In the genomic region with DNA sequence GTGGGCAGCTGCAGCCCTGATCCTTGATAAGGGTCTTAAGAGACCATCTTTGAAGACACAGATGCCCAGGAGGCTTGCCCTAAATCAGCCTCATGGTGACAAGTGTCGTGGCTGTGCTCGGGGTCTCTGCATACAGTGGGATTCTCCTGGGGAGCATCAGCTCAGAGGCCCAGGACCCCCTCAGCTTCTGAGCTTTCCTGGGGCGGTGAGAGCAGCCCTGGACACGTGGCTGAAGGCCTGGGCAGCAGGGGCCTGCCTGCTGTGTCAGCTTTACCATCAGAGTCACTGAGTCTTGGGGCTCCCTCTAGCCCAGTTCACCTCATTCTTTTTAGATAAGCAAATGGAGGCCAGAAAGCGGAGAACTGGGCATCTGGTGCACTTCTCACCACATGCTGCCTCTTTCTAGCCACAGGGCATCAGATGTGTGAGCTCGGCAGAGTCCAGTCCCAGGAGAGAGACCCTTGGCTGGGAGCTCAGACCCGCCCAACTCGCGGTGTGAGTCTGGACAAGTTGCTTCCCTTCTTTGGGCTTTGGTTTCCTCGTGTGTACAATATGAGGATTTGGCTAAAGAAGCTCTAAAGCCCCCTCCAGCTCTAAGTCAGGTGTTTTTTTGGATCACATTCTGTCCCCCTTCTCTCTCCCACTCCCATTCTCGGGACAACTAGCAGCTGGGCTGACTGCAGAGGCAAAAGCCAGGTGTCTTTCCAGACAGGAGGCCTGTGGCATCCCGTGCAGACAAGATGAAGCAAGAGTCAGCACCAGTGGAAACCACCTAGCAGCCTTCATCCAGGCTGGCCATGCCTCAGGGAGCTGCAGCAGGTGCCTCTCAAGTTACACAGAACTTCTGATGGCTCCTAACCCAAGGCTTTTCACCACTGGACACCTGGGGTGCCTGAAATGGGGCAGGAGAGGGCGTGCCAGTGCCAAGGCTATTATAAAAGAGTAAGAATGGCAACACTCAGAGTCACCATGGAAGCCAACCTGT, we compare ENCODE assay signal across 15 cellular contexts.
DNase-seq lines count a peak whose midpoint lies in the region; TF ChIP-seq lines count a peak whose summit lies in the region.
"Had no signal": no experiment of that assay in that cellular context is flagged by ENCODE, and none has a peak within 500 bp of the region (broad histone marks: within the 10 kb centered on the region; RNA-seq: fewer than 3 reads in every experiment).

No MANE protein-coding gene starts in this region.

- peak; percentile 4 for DNase-seq in activated naive CD4-positive, alpha-beta T cell treated with anti-CD3 and anti-CD28 coated beads for 36 hours
- no peak for DNase-seq in activated naive CD4-positive, alpha-beta T cell treated with Interleukin-2 at 50 U/mL for 16 hours
- DNase-seq in NCI-H2196 treated with DMSO at 0.1 percent for 48 hours (lab: John Stamatoyannopoulos, UW; ENCODE audit: unreplicated experiment) (peak; percentile 97), glutamatergic neuron (peak; percentile 61), coronary artery (ENCODE audit: low spot score) (no peak), SHP77 treated with DMSO at 0.1 percent for 48 hours (lab: John Stamatoyannopoulos, UW) (no peak)
- DNase-seq in effector memory CD4-positive, alpha-beta T cell, result no peak
- DNase-seq: effector CD8-positive, alpha-beta T cell; immature natural killer cell; NCI-H1436 treated with DMSO at 0.1 percent for 48 hours; Peyer's patch; stimulated activated CD4-positive, alpha-beta T cell treated with anti-CD3 and anti-CD28 coated beads, Interleukin-4, amount 100 ng/mL, for 1 hour; stimulated activated naive CD4-positive, alpha-beta T cell had no signal

- no peaks in the 10 kb centered on the region for H3K27me3 Mint-ChIP-seq in activated naive CD4-positive, alpha-beta T cell treated with anti-CD3 and anti-CD28 coated beads for 36 hours (ENCODE audit: low read depth)
- H3K27me3 Mint-ChIP-seq in glutamatergic neuron (ENCODE audit: unreplicated experiment), result peaks cover 17% of the 10 kb centered on the region

- peaks cover 9% of the 10 kb centered on the region for H3K4me1 ChIP-seq in effector memory CD4-positive, alpha-beta T cell (ENCODE audit: control insufficient read depth, insufficient read depth, low read length, poor library complexity, severe bottlenecking)

- peak overlapping the region; percentile 19 for H3K27ac ChIP-seq in temporal lobe (ENCODE audit: low read depth, low read length)
- H3K27ac ChIP-seq in coronary artery, result no peak overlapping the region
- H3K27ac ChIP-seq in effector memory CD4-positive, alpha-beta T cell (ENCODE audit: insufficient read depth, low read length, poor library complexity, severe bottlenecking), result no peak overlapping the region

- intact Hi-C loops in activated naive CD4-positive, alpha-beta T cell treated with anti-CD3 and anti-CD28 coated beads for 36 hours (cut with micrococcal nuclease), result loop anchor here (1.0 to 10.0 kb wide), 3 partner anchors 8 to 256 kb away; no protein-coding TSS in a partner anchor

- H3K4me3 ChIP-seq in coronary artery, result no peak overlapping the region
- H3K4me3 ChIP-seq in effector memory CD4-positive, alpha-beta T cell (ENCODE audit: insufficient read depth, low read depth, low read length, poor library complexity, severe bottlenecking), result no peak overlapping the region
- H3K4me3 ChIP-seq: Peyer's patch had no signal

- no peaks in the 10 kb centered on the region for H3K9me3 Mint-ChIP-seq in activated naive CD4-positive, alpha-beta T cell treated with anti-CD3 and anti-CD28 coated beads for 36 hours
- H3K9me3 Mint-ChIP-seq in glutamatergic neuron (ENCODE audit: unreplicated experiment), result peaks cover 15% of the 10 kb centered on the region
- H3K9me3 Mint-ChIP-seq: immature natural killer cell; T-helper 2 cell treated with Interferon-gamma antibody and Interleukin-4, amounts not matched to agents 5 μg/mL and 100 μg/mL, for 36 hours had no signal

- H3K4me1 Mint-ChIP-seq in activated naive CD4-positive, alpha-beta T cell treated with anti-CD3 and anti-CD28 coated beads for 36 hours (ENCODE audit: low read depth), result peaks cover 89% of the 10 kb centered on the region
- H3K4me1 Mint-ChIP-seq in glutamatergic neuron (ENCODE audit: low read depth, unreplicated experiment), result peaks cover 59% of the 10 kb centered on the region

- no peak for TF ChIP-seq CTCF in glutamatergic neuron (IDR thresholded peaks at IDR 0.05; ENCODE audit: partially characterized antibody, unreplicated experiment)
- TF ChIP-seq CTCF in coronary artery (IDR thresholded peaks at IDR 0.05), result no peak

- H3K27me3 ChIP-seq in effector memory CD4-positive, alpha-beta T cell (replicated peaks; ENCODE audit: control insufficient read depth, insufficient read depth, low read length, poor library complexity, severe bottlenecking), result no peaks in the 10 kb centered on the region
- H3K27me3 ChIP-seq: Peyer's patch had no signal

- no peaks in the 10 kb centered on the region for H3K36me3 Mint-ChIP-seq in activated naive CD4-positive, alpha-beta T cell treated with anti-CD3 and anti-CD28 coated beads for 36 hours (ENCODE audit: low read depth)
- no peaks in the 10 kb centered on the region for H3K36me3 Mint-ChIP-seq in glutamatergic neuron (ENCODE audit: unreplicated experiment)
- H3K36me3 Mint-ChIP-seq: immature natural killer cell had no signal

- peak overlapping the region; percentile 94 for H3K27ac Mint-ChIP-seq in activated naive CD4-positive, alpha-beta T cell treated with anti-CD3 and anti-CD28 coated beads for 36 hours
- H3K27ac Mint-ChIP-seq in glutamatergic neuron (ENCODE audit: unreplicated experiment), result peak overlapping the region; percentile 96
- H3K27ac Mint-ChIP-seq: immature natural killer cell; T-helper 2 cell treated with Interferon-gamma antibody and Interleukin-4, amounts not matched to agents 5 μg/mL and 100 μg/mL, for 36 hours had no signal

- CTCF ChIA-PET in activated naive CD4-positive, alpha-beta T cell treated with anti-CD3 and anti-CD28 coated beads for 36 hours (lab: Charles Lee), result interaction anchor here (0.7 to 6.1 kb wide), 12 partner anchors 9 to 334 kb away, joined by 3 to 56 read pairs (median 5); no protein-coding TSS in a partner anchor

- no peaks in the 10 kb centered on the region for H3K36me3 ChIP-seq in effector memory CD4-positive, alpha-beta T cell (ENCODE audit: control insufficient read depth, insufficient read depth, low read length)
- H3K36me3 ChIP-seq: Peyer's patch had no signal

- H3K4me3 Mint-ChIP-seq in activated naive CD4-positive, alpha-beta T cell treated with anti-CD3 and anti-CD28 coated beads for 36 hours, result peak overlapping the region; percentile 23
- H3K4me3 Mint-ChIP-seq in glutamatergic neuron (ENCODE audit: unreplicated experiment), result peak overlapping the region; percentile 71
- H3K4me3 Mint-ChIP-seq: immature natural killer cell; T-helper 2 cell treated with Interferon-gamma antibody and Interleukin-4, amounts not matched to agents 5 μg/mL and 100 μg/mL, for 36 hours had no signal

- H3K9me3 ChIP-seq in effector memory CD4-positive, alpha-beta T cell (ENCODE audit: control insufficient read depth, low read length), result no peaks in the 10 kb centered on the region
- H3K9me3 ChIP-seq: Peyer's patch had no signal

Comparison
In these comparisons a context has a peak if more than half of its experiments do, and no peak if none do; other contexts are left out.
1. DNase-seq: peak in activated naive CD4-positive, alpha-beta T cell treated with anti-CD3 and anti-CD28 coated beads for 36 hours (single experiment), NCI-H2196 treated with DMSO at 0.1 percent for 48 hours (single experiment) and glutamatergic neuron (single experiment); none in activated naive CD4-positive, alpha-beta T cell treated with Interleukin-2 at 50 U/mL for 16 hours (single experiment), coronary artery (single experiment), effector memory CD4-positive, alpha-beta T cell (0 of 3) and SHP77 treated with DMSO at 0.1 percent for 48 hours (single experiment).